ENCODE assay signal across 8 cellular contexts in genomic region chr3:149512073-149512782, GRCh38. TPM values are rescaled to one million over a fixed set of nuclear protein-coding genes. Genes with fewer than 3 reads are reported as not detected.
DNase-seq lines count a peak whose midpoint lies in the region; ATAC-seq and TF ChIP-seq lines count a peak whose summit lies in the region.

No MANE protein-coding gene starts in this region.

- no peak overlapping the region for H3K27ac ChIP-seq in 22Rv1
- H3K27ac ChIP-seq in RWPE2 (ENCODE audit: poor library complexity, severe bottlenecking) = no peak overlapping the region
- no peak overlapping the region for H3K27ac ChIP-seq in coronary artery
- H3K27ac ChIP-seq in liver (ENCODE audit: low read depth in 1 of 2, low read length in 2 of 2) = no peak overlapping the region
- H3K27ac ChIP-seq in testis = no peak overlapping the region

- TF ChIP-seq POLR2A in testis (IDR thresholded peaks at IDR 0.05) = no peak

- peak; percentile 94 to 96 for TF ChIP-seq RAD21 in liver (IDR thresholded peaks at IDR 0.05)

- intact Hi-C loops in testis (cut with DNase I; ENCODE audit: low total_unique reads) = loop anchor here (10.0 kb wide), 1 partner anchor 203 kb away; no protein-coding TSS in a partner anchor

- no peak overlapping the region for H3K9ac ChIP-seq in liver (ENCODE audit: low read depth in 1 of 2, low read length in 2 of 2)

- DNase-seq in ELR (ENCODE audit: low read depth) (peak; percentile 78), H4 (ENCODE audit: low spot score) (peak; percentile 72), Kasumi-1 (lab: John Stamatoyannopoulos, UW) (peak; percentile 12 to 40), RWPE2 (ENCODE audit: low spot score) (no peak), coronary artery (ENCODE audit: low spot score) (no peak), testis (peak; percentile 80)

- H3K9me3 ChIP-seq in RWPE2 (ENCODE audit: severe bottlenecking) = no peaks in the 10 kb centered on the region
- H3K9me3 ChIP-seq in liver (ENCODE audit: control insufficient read depth in 4 of 4, low read length in 3 of 4) = no peaks in the 10 kb centered on the region
- no peaks in the 10 kb centered on the region for H3K9me3 ChIP-seq in testis

- H3K36me3 ChIP-seq in RWPE2 (ENCODE audit: low read depth) = no peaks in the 10 kb centered on the region; the same call in 1 of the 2 replicates
- no peaks in the 10 kb centered on the region for H3K36me3 ChIP-seq in liver (ENCODE audit: control insufficient read depth in 4 of 4, insufficient read depth in 3 of 4, low read depth in 1 of 4, low read length in 3 of 4)
- H3K36me3 ChIP-seq in testis (ENCODE audit: low read depth, missing control alignments) = no peaks in the 10 kb centered on the region

- TF ChIP-seq CTCF in 22Rv1 (IDR thresholded peaks at IDR 0.05) (peak; percentile 94), RWPE2 (IDR thresholded peaks at IDR 0.05; ENCODE audit: poor library complexity, severe bottlenecking) (peak; percentile 94), coronary artery (IDR thresholded peaks at IDR 0.05) (peak; percentile 45), liver (IDR thresholded peaks at IDR 0.05; ENCODE audit: low read depth, low read length, missing input control) (peak; percentile 85), testis (IDR thresholded peaks at IDR 0.05) (peak; percentile 59 to 70 (median 69))

- H3K27me3 ChIP-seq in RWPE2 (ENCODE audit: insufficient read depth, poor library complexity, severe bottlenecking) = no peaks in the 10 kb centered on the region
- H3K27me3 ChIP-seq in liver (ENCODE audit: control insufficient read depth in 4 of 4, insufficient read depth in 4 of 4, low read length in 3 of 4) = no peaks in the 10 kb centered on the region
- no peaks in the 10 kb centered on the region for H3K27me3 ChIP-seq in testis

- no peak overlapping the region for H3K4me3 ChIP-seq in RWPE2 (ENCODE audit: severe bottlenecking)
- H3K4me3 ChIP-seq in coronary artery = peak overlapping the region; percentile 12
- H3K4me3 ChIP-seq in liver (ENCODE audit: low read depth in 1 of 3, low read length in 3 of 3) = no peak overlapping the region
- no peak overlapping the region for H3K4me3 ChIP-seq in testis

- H3K4me1 ChIP-seq in RWPE2 (ENCODE audit: insufficient read depth, poor library complexity, severe bottlenecking) = no peaks in the 10 kb centered on the region
- H3K4me1 ChIP-seq in liver (ENCODE audit: control insufficient read depth in 4 of 4, insufficient read depth in 4 of 4, low read length in 3 of 4) = peaks cover 0 to 10% (median 4%) of the 10 kb centered on the region in 4 donors
- H3K4me1 ChIP-seq in testis = peaks cover 8% of the 10 kb centered on the region

- peak; percentile 85 for ATAC-seq in RWPE2 (ENCODE audit: low read depth)

- 13% methylated on average over 9 of the region's 9 CpGs for WGBS in liver
- WGBS in testis, 2 donors = 26 to 46% methylated on average over 9 of the region's 9 CpGs

TF ChIP-seq in liver, 16 proteins besides CTCF, POLR2A, EP300 and RAD21:
- TF ChIP-seq FOXA1 (IDR thresholded peaks at IDR 0.05) (no peak), TAF1 (conservative IDR thresholded peaks at IDR 0.05) (no peak), JUND (IDR thresholded peaks at IDR 0.05) (no peak), SP1 (IDR thresholded peaks at IDR 0.05) (no peak), GABPA (IDR thresholded peaks at IDR 0.05 in 1 of 2, conservative IDR thresholded peaks at IDR 0.05 in 1 of 2) (no peak), ZBTB33 (IDR thresholded peaks at IDR 0.05) (no peak)

RNA-seq across cellular contexts. Expression of gene TM4SF4, which starts 37.7 kb away (rescaled TPM):
- total RNA-seq in H4 (2014; rRNA removed; shearing (Covaris generic)) = not detected in 2 replicates
- 100 to 1,000 TPM; 184 to 230 TPM for total RNA-seq in liver
- polyA plus RNA-seq in liver = 100 to 1,000 TPM; 201 to 215 TPM
- total RNA-seq in testis = under 1 TPM; 0.12 to 0.39 TPM
- 1.4 TPM for polyA plus RNA-seq in testis (ENCODE audit: insufficient read depth, low read depth, low replicate concordance)

Comparison
In these comparisons a context has a peak if more than half of its experiments do, and no peak if none do; other contexts are left out.
1. DNase-seq: peak in ELR (single experiment), H4 (single experiment), Kasumi-1 (2 of 2) and testis (single experiment); none in RWPE2 (single experiment) and coronary artery (single experiment).
2. RNA of gene TM4SF4, which starts 37.7 kb away (total RNA-seq): 184 to 230 TPM in liver; 0.12 to 0.39 TPM in testis and not detected in H4; every median in the first group is over 100 times any median in the second.
3. Peak in every context shown above with its lines, with median percentiles within 50 percentile points of each other: CTCF ChIP-seq.